10 cellular contexts compared by ENCODE assay signal in genomic region chr2:230861564-230862255, GRCh38. TPM values are rescaled to one million over a fixed set of nuclear protein-coding genes. Genes with fewer than 3 reads are reported as not detected.
DNase-seq lines count a peak whose midpoint lies in the region; ATAC-seq lines count a peak whose summit lies in the region.
"Had no signal": no experiment of that assay in that cellular context is flagged by ENCODE, and none has a peak within 500 bp of the region (broad histone marks: within the 10 kb centered on the region; RNA-seq: fewer than 3 reads in every experiment).

No MANE protein-coding gene starts in this region.

- no peaks in the 10 kb centered on the region for H3K9me3 Mint-ChIP-seq in activated T-helper 2 cell treated with anti-CD3 and anti-CD28 coated beads, Interferon-gamma antibody, Interleukin-2, Interleukin-4, amounts not matched to agents 10 μg/mL and 5 μg/mL and 100 μg/mL, durations not matched to agents 14 hours and 24 hours and 36 hours
- H3K9me3 Mint-ChIP-seq: T-helper 2 cell treated with Interferon-gamma antibody and Interleukin-4, amounts not matched to agents 5 μg/mL and 100 μg/mL, for 36 hours had no signal

- no peak for ATAC-seq in left lobe of liver
- ATAC-seq in GM18861 (IDR thresholded peaks at IDR 0.05; ENCODE audit: unreplicated experiment), result no peak
- no peak for ATAC-seq in HG02870 (IDR thresholded peaks at IDR 0.05; ENCODE audit: unreplicated experiment)

- H3K4me3 Mint-ChIP-seq in activated T-helper 2 cell treated with anti-CD3 and anti-CD28 coated beads, Interferon-gamma antibody, Interleukin-2, Interleukin-4, amounts not matched to agents 10 μg/mL and 5 μg/mL and 100 μg/mL, durations not matched to agents 14 hours and 24 hours and 36 hours (ENCODE audit: low read depth), result no peak overlapping the region
- H3K4me3 Mint-ChIP-seq: T-helper 2 cell treated with Interferon-gamma antibody and Interleukin-4, amounts not matched to agents 5 μg/mL and 100 μg/mL, for 36 hours had no signal

- peaks cover 56% of the 10 kb centered on the region for H3K27me3 Mint-ChIP-seq in activated T-helper 2 cell treated with anti-CD3 and anti-CD28 coated beads, Interferon-gamma antibody, Interleukin-2, Interleukin-4, amounts not matched to agents 10 μg/mL and 5 μg/mL and 100 μg/mL, durations not matched to agents 14 hours and 24 hours and 36 hours (ENCODE audit: low read depth)

- DNase-seq in COLO668 (lab: John Stamatoyannopoulos, UW; ENCODE audit: unreplicated experiment) (peak; percentile 14), H7 (peak; percentile 83), SK-N-DZ (ENCODE audit: low spot score) (peak; percentile 54), left lobe of liver (ENCODE audit: low spot score) (peak; percentile 32), ureter (ENCODE audit: low spot score) (no peak)
- DNase-seq in activated T-helper 2 cell treated with anti-CD3 and anti-CD28 coated beads, Interferon-gamma antibody, Interleukin-2, Interleukin-4, amounts not matched to agents 10 μg/mL and 5 μg/mL and 100 μg/mL, durations not matched to agents 14 hours and 24 hours and 36 hours (ENCODE audit: low spot score), result no peak

- H3K36me3 ChIP-seq in H7 (replicated peaks; ENCODE audit: control insufficient read depth, insufficient read depth, low read length), result no peaks in the 10 kb centered on the region

- H3K36me3 Mint-ChIP-seq in activated T-helper 2 cell treated with anti-CD3 and anti-CD28 coated beads, Interferon-gamma antibody, Interleukin-2, Interleukin-4, amounts not matched to agents 10 μg/mL and 5 μg/mL and 100 μg/mL, durations not matched to agents 14 hours and 24 hours and 36 hours (ENCODE audit: low read depth), result no peaks in the 10 kb centered on the region

- H3K4me1 Mint-ChIP-seq in activated T-helper 2 cell treated with anti-CD3 and anti-CD28 coated beads, Interferon-gamma antibody, Interleukin-2, Interleukin-4, amounts not matched to agents 10 μg/mL and 5 μg/mL and 100 μg/mL, durations not matched to agents 14 hours and 24 hours and 36 hours (ENCODE audit: low read depth), result peaks cover 16% of the 10 kb centered on the region

- intact Hi-C loops in activated T-helper 2 cell treated with anti-CD3 and anti-CD28 coated beads, Interferon-gamma antibody, Interleukin-2, Interleukin-4, amounts not matched to agents 10 μg/mL and 5 μg/mL and 100 μg/mL, durations not matched to agents 14 hours and 24 hours and 36 hours (cut with micrococcal nuclease), result loop anchor here (5.0 kb wide), 1 partner anchor 39 kb away; no protein-coding TSS in a partner anchor

- no peak overlapping the region for H3K27ac Mint-ChIP-seq in activated T-helper 2 cell treated with anti-CD3 and anti-CD28 coated beads, Interferon-gamma antibody, Interleukin-2, Interleukin-4, amounts not matched to agents 10 μg/mL and 5 μg/mL and 100 μg/mL, durations not matched to agents 14 hours and 24 hours and 36 hours
- H3K27ac Mint-ChIP-seq: T-helper 2 cell treated with Interferon-gamma antibody and Interleukin-4, amounts not matched to agents 5 μg/mL and 100 μg/mL, for 36 hours had no signal

- H3K27me3 ChIP-seq in H7 (ENCODE audit: control insufficient read depth, insufficient read depth, low read length), result no peaks in the 10 kb centered on the region

- H3K4me3 ChIP-seq in H7 (ENCODE audit: insufficient read depth, low read depth, low read length), result no peak overlapping the region
- H3K4me3 ChIP-seq: skin epidermis had no signal

RNA-seq across cellular contexts. Expression of gene ITM2C, which starts 3.0 kb away (rescaled TPM):
- total RNA-seq in H7 (2014; rRNA removed; shearing (Covaris generic)), result 392 and 393 TPM in 2 replicates
- 94.1 and 96.8 TPM in 2 replicates for polyA plus RNA-seq in SK-N-DZ (2014; cell fraction: cytosol; rRNA removed)
- polyA plus RNA-seq in SK-N-DZ (2014; cell fraction: nucleus; rRNA removed), result 45.4 and 55.7 TPM in 2 replicates
- 14.2 TPM for total RNA-seq in left lobe of liver
- total RNA-seq in activated T-helper 2 cell treated with anti-CD3 and anti-CD28 coated beads, Interferon-gamma antibody, Interleukin-2, Interleukin-4, amounts not matched to agents 10 μg/mL and 5 μg/mL and 100 μg/mL, durations not matched to agents 14 hours and 24 hours and 36 hours, result 13.3 and 15.8 TPM in 2 replicates
- 227 TPM for total RNA-seq in ureter

Comparison
In these comparisons a context has a peak if more than half of its experiments do, and no peak if none do; other contexts are left out.
1. DNase-seq: peak in COLO668 (single experiment), H7 (single experiment), SK-N-DZ (single experiment) and left lobe of liver (single experiment); none in activated T-helper 2 cell treated with anti-CD3 and anti-CD28 coated beads, Interferon-gamma antibody, Interleukin-2, Interleukin-4, amounts not matched to agents 10 μg/mL and 5 μg/mL and 100 μg/mL, durations not matched to agents 14 hours and 24 hours and 36 hours (single experiment) and ureter (single experiment).
2. RNA of gene ITM2C, which starts 3.0 kb away (total RNA-seq): 392 to 393 TPM in H7 and 227 TPM in ureter (single experiment); 14.2 TPM in left lobe of liver (single experiment) and 13.3 to 15.8 TPM in activated T-helper 2 cell treated with anti-CD3 and anti-CD28 coated beads, Interferon-gamma antibody, Interleukin-2, Interleukin-4, amounts not matched to agents 10 μg/mL and 5 μg/mL and 100 μg/mL, durations not matched to agents 14 hours and 24 hours and 36 hours; every median in the first group is over 10 times any median in the second.